2 cellular contexts compared by ENCODE assay signal in genomic region chrX:153064061-153064460, GRCh38.
TF ChIP-seq lines count a peak whose summit lies in the region.

No MANE protein-coding gene starts in this region.

TF ChIP-seq in GM23338, 12 proteins besides CTCF, POLR2A, EP300 and RAD21:
- TF ChIP-seq ZNF114 (CRISPR knock-in tag; IDR thresholded peaks at IDR 0.05) (no peak), EZH2 (IDR thresholded peaks at IDR 0.05; ENCODE audit: low read depth, unreplicated experiment) (no peak), ETS1 (IDR thresholded peaks at IDR 0.05) (no peak), ZNF331 (CRISPR knock-in tag; IDR thresholded peaks at IDR 0.05; ENCODE audit: low read depth) (no peak), CREB1 (CRISPR knock-in tag; IDR thresholded peaks at IDR 0.05; ENCODE audit: low read depth) (no peak), REST (IDR thresholded peaks at IDR 0.05; ENCODE audit: unreplicated experiment) (no peak), EZH2phosphoT487 (IDR thresholded peaks at IDR 0.05; ENCODE audit: unreplicated experiment) (no peak), NANOG (IDR thresholded peaks at IDR 0.05; ENCODE audit: borderline replicate concordance) (no peak), JUNB (IDR thresholded peaks at IDR 0.05; ENCODE audit: unreplicated experiment) (no peak), STAT1 (IDR thresholded peaks at IDR 0.05; ENCODE audit: unreplicated experiment) (no peak), POLR2AphosphoS5 (IDR thresholded peaks at IDR 0.05; ENCODE audit: low read depth) (no peak), ZNF462 (CRISPR knock-in tag; IDR thresholded peaks at IDR 0.05) (no peak)

TF ChIP-seq in K562, 482 proteins besides CTCF, POLR2A, EP300 and RAD21:
- TF ChIP-seq ZNF445 (CRISPR knock-in tag; IDR thresholded peaks at IDR 0.05; ENCODE audit: low read depth) (no peak), ZNF316 (IDR thresholded peaks at IDR 0.05) (peak; percentile 36; the same call in 1 of the 2 replicates), ETV1 (tag; conservative IDR thresholded peaks at IDR 0.05; ENCODE audit: low read depth) (no peak), CCAR2 (IDR thresholded peaks at IDR 0.05; ENCODE audit: low read depth, low read length) (no peak)
